11 cellular contexts compared by ENCODE assay signal in the genomic region with DNA sequence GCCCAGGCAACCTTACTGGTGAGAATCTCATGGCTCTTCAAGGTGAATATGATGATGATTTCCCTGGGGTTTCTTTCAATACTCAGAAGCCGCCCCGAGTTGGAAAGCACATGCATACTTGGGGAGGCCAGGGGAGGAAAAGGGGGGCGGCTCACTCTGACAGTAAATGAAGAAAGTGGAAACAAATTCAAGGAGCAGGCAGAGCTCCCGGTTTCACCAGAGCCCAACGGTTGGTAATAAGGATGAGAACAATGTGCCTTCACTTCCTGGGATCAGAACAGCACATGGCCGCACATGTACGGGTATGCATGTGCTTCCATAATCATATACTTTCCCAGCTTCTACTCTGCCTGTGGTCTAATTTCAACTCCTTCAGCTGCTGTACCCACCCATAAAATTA. TPM values are rescaled to one million over a fixed set of nuclear protein-coding genes. Genes with fewer than 3 reads are reported as not detected.
DNase-seq lines count a peak whose midpoint lies in the region; ATAC-seq and TF ChIP-seq lines count a peak whose summit lies in the region.
"Had no signal": no experiment of that assay in that cellular context is flagged by ENCODE, and none has a peak within 500 bp of the region (broad histone marks: within the 10 kb centered on the region; RNA-seq: fewer than 3 reads in every experiment).

No MANE protein-coding gene starts in this region.

- no TSS peak for BruUV-seq in MCF 10A (replicated peaks; lab: Mats Ljungman, UMichigan)

- TF ChIP-seq POLR2A in ovary (IDR thresholded peaks at IDR 0.05): no peak

- no peak for ATAC-seq in naive thymus-derived CD8-positive, alpha-beta T cell
- no peak for ATAC-seq in GM21528 (IDR thresholded peaks at IDR 0.05; ENCODE audit: low FRiP score, unreplicated experiment)
- ATAC-seq: pancreas had no signal

- H3K9me3 Mint-ChIP-seq in IgD-negative memory B cell (no peaks in the 10 kb centered on the region), MCF 10A (ENCODE audit: unreplicated experiment) (no peaks in the 10 kb centered on the region)
- H3K9me3 Mint-ChIP-seq in naive thymus-derived CD8-positive, alpha-beta T cell: no peaks in the 10 kb centered on the region

- peak overlapping the region; percentile 84 to 99 (median 96) for H3K4me3 Mint-ChIP-seq in IgD-negative memory B cell
- H3K4me3 Mint-ChIP-seq in MCF 10A (ENCODE audit: unreplicated experiment): peak overlapping the region; percentile 81
- peak overlapping the region in 6 of 10 donors; percentile 43 to 100 (median 94) for H3K4me3 Mint-ChIP-seq in naive thymus-derived CD8-positive, alpha-beta T cell

- H3K4me3 ChIP-seq in AG09309 (ENCODE audit: control insufficient read depth, low read depth, low read length): peak overlapping the region; percentile 84
- no peak overlapping the region for H3K4me3 ChIP-seq in ovary
- H3K4me3 ChIP-seq: pancreas had no signal

- H3K4me1 Mint-ChIP-seq in IgD-negative memory B cell (peaks cover 32 to 45% (median 44%) of the 10 kb centered on the region in 3 donors), MCF 10A (ENCODE audit: insufficient read depth, unreplicated experiment) (peaks cover 63% of the 10 kb centered on the region)
- peaks cover 26 to 55% (median 54%) of the 10 kb centered on the region in 4 donors for H3K4me1 Mint-ChIP-seq in naive thymus-derived CD8-positive, alpha-beta T cell

- H3K27me3 Mint-ChIP-seq in IgD-negative memory B cell (no peaks in the 10 kb centered on the region), MCF 10A (ENCODE audit: insufficient read depth, unreplicated experiment) (no peaks in the 10 kb centered on the region)
- no peaks in the 10 kb centered on the region for H3K27me3 Mint-ChIP-seq in naive thymus-derived CD8-positive, alpha-beta T cell

- POLR2A ChIA-PET in MCF 10A (lab: Yijun Ruan, JAX): interaction anchor here (1.1 to 13.3 kb wide), 7 partner anchors 7 to 50 kb away, joined by 3 to 294 read pairs (median 14); a partner anchor contains a TSS
- POLR2A ChIA-PET in naive thymus-derived CD8-positive, alpha-beta T cell (lab: Charles Lee): interaction anchor here (3.0 to 26.8 kb wide), 3 partner anchors 19 to 43 kb away, joined by 12 to 612 read pairs (median 39); a partner anchor contains a TSS

- no peak for DNase-seq in AG09309 (ENCODE audit: low read depth)
- no peak for DNase-seq in MCF 10A (ENCODE audit: unreplicated experiment)
- DNase-seq in naive thymus-derived CD8-positive, alpha-beta T cell: no peak
- DNase-seq in ovary: no peak
- DNase-seq in occipital lobe (lab: John Stamatoyannopoulos, UW): no peak
- no peak for DNase-seq in pons (ENCODE audit: low spot score)
- DNase-seq: pancreas; stimulated activated naive CD4-positive, alpha-beta T cell treated with Interleukin-2 at 50 U/mL for 16 hours had no signal

- CTCF ChIA-PET in MCF 10A (lab: Yijun Ruan, JAX): interaction anchor here (0.6 to 11.9 kb wide), 8 partner anchors 11 to 611 kb away, joined by 3 to 136 read pairs (median 4); a partner anchor contains a TSS

- no peaks in the 10 kb centered on the region for H3K27me3 ChIP-seq in ovary
- H3K27me3 ChIP-seq: pancreas had no signal

- intact Hi-C loops in MCF 10A (cut with micrococcal nuclease) (loop anchor here (10.0 kb wide), 1 partner anchor 257 kb away; no protein-coding TSS in a partner anchor), ovary (cut with DNase I) (no loop called here)

- H3K4me1 ChIP-seq in ovary (ENCODE audit: insufficient read depth): peaks cover 12% of the 10 kb centered on the region

- TF ChIP-seq CTCF in AG09309 (IDR thresholded peaks at IDR 0.05; ENCODE audit: control insufficient read depth, insufficient read depth, low read depth, low read length, missing control alignments) (no peak), MCF 10A (IDR thresholded peaks at IDR 0.05; ENCODE audit: unreplicated experiment) (no peak), ovary (IDR thresholded peaks at IDR 0.05) (no peak)

- H3K36me3 Mint-ChIP-seq in IgD-negative memory B cell (peaks cover 6% of the 10 kb centered on the region), MCF 10A (ENCODE audit: insufficient read depth, unreplicated experiment) (peaks cover 13% of the 10 kb centered on the region)
- H3K36me3 Mint-ChIP-seq in naive thymus-derived CD8-positive, alpha-beta T cell: peaks cover 0 to 5% (median 0%) of the 10 kb centered on the region in 3 donors

- 49 to 69% (median 64%) methylated on average over 7 of the region's 7 CpGs for WGBS in ovary, 3 donors

- no peak overlapping the region for H3K27ac ChIP-seq in ovary

- H3K27ac Mint-ChIP-seq in IgD-negative memory B cell: peak overlapping the region; percentile 87 to 97 (median 95)
- peak overlapping the region; percentile 90 for H3K27ac Mint-ChIP-seq in MCF 10A (ENCODE audit: low read depth, unreplicated experiment)
- peak overlapping the region; percentile 85 to 97 (median 94) for H3K27ac Mint-ChIP-seq in naive thymus-derived CD8-positive, alpha-beta T cell

- H3K9me3 ChIP-seq in ovary: no peaks in the 10 kb centered on the region
- H3K9me3 ChIP-seq: pancreas had no signal

- no peaks in the 10 kb centered on the region for H3K36me3 ChIP-seq in ovary
- H3K36me3 ChIP-seq: pancreas had no signal

- TF ChIP-seq EP300 in ovary (IDR thresholded peaks at IDR 0.05): no peak

RNA-seq across cellular contexts. Expression of a gene that starts 3.8 kb away (rescaled TPM):
- 43.9 TPM for polyA plus RNA-seq in IgD-negative memory B cell
- total RNA-seq in MCF 10A (2022): 498 and 555 TPM in 2 replicates
- total RNA-seq in naive thymus-derived CD8-positive, alpha-beta T cell: 100 to 1,000 TPM; 204 to 210 TPM
- polyA plus RNA-seq in naive thymus-derived CD8-positive, alpha-beta T cell: 10 to 100 TPM; 13.8 to 22.0 (median 15.8) TPM
- 100 to 1,000 TPM in 1 of 7 donors, 10 to 100 TPM in 6; 41.0 to 221 (median 63.3) TPM for total RNA-seq in ovary
- polyA plus RNA-seq in ovary: 100 to 1,000 TPM in 1 of 2 donors, 10 to 100 TPM in 1; 36.3 to 108 TPM
- total RNA-seq in occipital lobe: 129 TPM

RNA-seq across cellular contexts. Expression of a gene that starts 38.6 kb away (rescaled TPM):
- polyA plus RNA-seq in IgD-negative memory B cell (257 TPM), ovary (100 to 1,000 TPM; 465 to 601 TPM)
- total RNA-seq in MCF 10A (2022) (477 and 589 TPM in 2 replicates), ovary (100 to 1,000 TPM; 261 to 496 (median 272) TPM), occipital lobe (193 TPM)
- 100 to 1,000 TPM; 199 to 218 TPM for total RNA-seq in naive thymus-derived CD8-positive, alpha-beta T cell
- 100 to 1,000 TPM; 345 to 396 (median 347) TPM for polyA plus RNA-seq in naive thymus-derived CD8-positive, alpha-beta T cell

RNA-seq across cellular contexts. Expression of a gene that starts 40.7 kb away (rescaled TPM):
- polyA plus RNA-seq in IgD-negative memory B cell (0.78 TPM), ovary (not detected)
- total RNA-seq in MCF 10A (2022) (not detected in 2 replicates), ovary (not detected), occipital lobe (not detected)
- not detected for total RNA-seq in naive thymus-derived CD8-positive, alpha-beta T cell
- polyA plus RNA-seq in naive thymus-derived CD8-positive, alpha-beta T cell: under 1 TPM in 1 of 3 donors, not detected in 2; 0.46 TPM
- total RNA-seq: NCI-H460 had no signal

RNA-seq across cellular contexts. Expression of a gene that starts 47.9 kb away (rescaled TPM):
- 8.0 TPM for polyA plus RNA-seq in IgD-negative memory B cell
- 90.9 and 104 TPM in 2 replicates for total RNA-seq in MCF 10A (2022)
- total RNA-seq in naive thymus-derived CD8-positive, alpha-beta T cell: 100 to 1,000 TPM; 109 to 110 TPM
- polyA plus RNA-seq in naive thymus-derived CD8-positive, alpha-beta T cell: 1 to 10 TPM; 5.0 to 7.2 (median 6.5) TPM
- total RNA-seq in ovary: 10 to 100 TPM; 38.1 to 61.1 (median 46.4) TPM
- polyA plus RNA-seq in ovary: 10 to 100 TPM; 35.4 to 47.1 TPM
- total RNA-seq in occipital lobe: 37.6 TPM
